In genomic region chr12:47377414-47378221, GRCh38 we compare ENCODE assay signal across 8 cellular contexts.
DNase-seq lines count a peak whose midpoint lies in the region; ATAC-seq, FAIRE-seq and TF ChIP-seq lines count a peak whose summit lies in the region.

No MANE protein-coding gene starts in this region.

- no peaks in the 10 kb centered on the region for H3K79me2 ChIP-seq in osteoblast (ENCODE audit: insufficient read depth, low read length)

- H3K4me3 Mint-ChIP-seq in CD4-positive, CD25-positive, alpha-beta regulatory T cell, result peak overlapping the region in 1 of 4 donors; percentile 8

- H3K4me2 ChIP-seq in osteoblast (ENCODE audit: insufficient read depth, low read length), result peak overlapping the region; percentile 56

- no peak for TF ChIP-seq CTCF in RWPE1 (conservative IDR thresholded peaks at IDR 0.05; ENCODE audit: low read depth)
- TF ChIP-seq CTCF in osteoblast (IDR thresholded peaks at IDR 0.05; ENCODE audit: extremely low read depth, low read depth, low read length), result no peak
- TF ChIP-seq CTCF in GM20000 (IDR thresholded peaks at IDR 0.05; ENCODE audit: extremely low read depth, missing control alignments), result no peak

- no peaks in the 10 kb centered on the region for H3K27me3 ChIP-seq in CD4-positive, CD25-positive, alpha-beta regulatory T cell (ENCODE audit: control insufficient read depth, insufficient read depth, low read length)
- H3K27me3 ChIP-seq in osteoblast (ENCODE audit: insufficient read depth, low read length), result no peaks in the 10 kb centered on the region

- no peak for DNase-seq in CD4-positive, CD25-positive, alpha-beta regulatory T cell
- peak; percentile 46 for DNase-seq in RWPE1 (ENCODE audit: low spot score)
- peak; percentile 100 for DNase-seq in fibroblast of peridontal ligament (ENCODE audit: extremely low read depth)
- DNase-seq in osteoblast (ENCODE audit: insufficient read length, low spot score, missing footprints), result peak; percentile 95
- DNase-seq in DMS79 (lab: John Stamatoyannopoulos, UW), result no peak
- DNase-seq in COLO829 (ENCODE audit: low spot score), result no peak
- no peak for DNase-seq in GM20000 (ENCODE audit: low spot score)
- DNase-seq in GM12892 (ENCODE audit: insufficient read length), result no peak

- H3K27ac Mint-ChIP-seq in CD4-positive, CD25-positive, alpha-beta regulatory T cell, result peak overlapping the region in 2 of 3 donors; percentile 56 to 94

- H3K9me3 Mint-ChIP-seq in CD4-positive, CD25-positive, alpha-beta regulatory T cell, result peaks cover 0 to 20% (median 2%) of the 10 kb centered on the region in 7 donors

- H4K20me1 ChIP-seq in osteoblast (ENCODE audit: insufficient read depth, low read length), result no peaks in the 10 kb centered on the region

- FAIRE-seq in GM12892 (lab: Jason Lieb, UNC), result no peak

- no peaks in the 10 kb centered on the region for H3K9me3 ChIP-seq in CD4-positive, CD25-positive, alpha-beta regulatory T cell (ENCODE audit: control insufficient read depth in 2 of 2, low read length in 2 of 2)
- H3K9me3 ChIP-seq in osteoblast (ENCODE audit: low read depth, low read length), result no peaks in the 10 kb centered on the region

- H3K4me3 ChIP-seq in CD4-positive, CD25-positive, alpha-beta regulatory T cell (ENCODE audit: low read depth, low read length), result no peak overlapping the region
- peak overlapping the region; percentile 24 for H3K4me3 ChIP-seq in osteoblast (ENCODE audit: insufficient read depth, low read length)

- POLR2A ChIA-PET in RWPE1 (lab: Yijun Ruan, JAX; ENCODE audit: low non-redundant PET), result no interaction called here

- CTCF ChIA-PET in RWPE1 (lab: Yijun Ruan, JAX), result interaction anchor here (0.7 kb wide), 1 partner anchor 345 kb away, joined by 3 read pairs; no protein-coding TSS in a partner anchor

- TF ChIP-seq POLR2A in GM12892 (IDR thresholded peaks at IDR 0.05; ENCODE audit: low read depth, low read length), result no peak

- no peaks in the 10 kb centered on the region for H3K27me3 Mint-ChIP-seq in CD4-positive, CD25-positive, alpha-beta regulatory T cell

- H3K4me1 ChIP-seq in CD4-positive, CD25-positive, alpha-beta regulatory T cell (ENCODE audit: control insufficient read depth, insufficient read depth, low read length, poor library complexity, severe bottlenecking), result peaks cover 12% of the 10 kb centered on the region
- peaks cover 25% of the 10 kb centered on the region for H3K4me1 ChIP-seq in osteoblast (ENCODE audit: insufficient read depth, low read length)

- H3K27ac ChIP-seq in CD4-positive, CD25-positive, alpha-beta regulatory T cell (ENCODE audit: insufficient read depth, low read length, poor library complexity, severe bottlenecking), result peak overlapping the region; percentile 35
- H3K27ac ChIP-seq in RWPE1, result peak overlapping the region; percentile 70
- H3K27ac ChIP-seq in osteoblast (ENCODE audit: low read depth, low read length), result peak overlapping the region; percentile 96

- H3K36me3 ChIP-seq in CD4-positive, CD25-positive, alpha-beta regulatory T cell (ENCODE audit: control insufficient read depth, insufficient read depth, low read length), result no peaks in the 10 kb centered on the region
- H3K36me3 ChIP-seq in osteoblast (ENCODE audit: insufficient read depth, low read length), result no peaks in the 10 kb centered on the region

- peaks cover 19 to 40% (median 28%) of the 10 kb centered on the region in 4 donors for H3K4me1 Mint-ChIP-seq in CD4-positive, CD25-positive, alpha-beta regulatory T cell

- no peaks in the 10 kb centered on the region for H3K36me3 Mint-ChIP-seq in CD4-positive, CD25-positive, alpha-beta regulatory T cell

- peak overlapping the region; percentile 72 for H2AFZ ChIP-seq in osteoblast (ENCODE audit: low read length)

- no peak for ATAC-seq in CD4-positive, CD25-positive, alpha-beta regulatory T cell (ENCODE audit: low read depth in 2 of 2)

Comparison
In these comparisons a context has a peak if more than half of its experiments do, and no peak if none do; other contexts are left out.
1. DNase-seq: peak in RWPE1 (single experiment), fibroblast of peridontal ligament (single experiment) and osteoblast (single experiment); none in CD4-positive, CD25-positive, alpha-beta regulatory T cell (0 of 3), DMS79 (single experiment), COLO829 (single experiment), GM20000 (single experiment) and GM12892 (single experiment).
2. H3K27ac ChIP-seq: peak in every context shown above with its lines; median percentile 96 in osteoblast; 70 in RWPE1; 35 in CD4-positive, CD25-positive, alpha-beta regulatory T cell.